8 cellular contexts compared by ENCODE assay signal in genomic region chr6:27188206-27188884, GRCh38. TPM values are rescaled to one million over a fixed set of nuclear protein-coding genes. Genes with fewer than 3 reads are reported as not detected.
DNase-seq lines count a peak whose midpoint lies in the region; ATAC-seq and TF ChIP-seq lines count a peak whose summit lies in the region.

No MANE protein-coding gene starts in this region.

- H3K4me1 ChIP-seq in esophagus (ENCODE audit: control insufficient read depth in 2 of 2, insufficient read depth in 2 of 2, low read length in 1 of 2) (no peaks in the 10 kb centered on the region), muscle layer of colon (ENCODE audit: insufficient read depth, low read length) (peaks cover 5% of the 10 kb centered on the region), upper lobe of left lung (peaks cover 0 to 4% (median 2%) of the 10 kb centered on the region in 4 donors)

- H3K36me3 ChIP-seq in esophagus (ENCODE audit: control insufficient read depth in 2 of 2, insufficient read depth in 2 of 2, low read length in 1 of 2) (no peaks in the 10 kb centered on the region), muscle layer of colon (ENCODE audit: insufficient read depth, low read length) (no peaks in the 10 kb centered on the region), upper lobe of left lung (no peaks in the 10 kb centered on the region)

- 0% methylated on average over 25 of the region's 25 CpGs for WGBS in esophagus, 2 donors
- WGBS in upper lobe of left lung, 2 donors = 0% methylated on average over 24 to 25 of the region's 25 CpGs

- ATAC-seq in GM18520 (IDR thresholded peaks at IDR 0.05; ENCODE audit: unreplicated experiment) (peak; percentile 65), HG02938 (IDR thresholded peaks at IDR 0.05; ENCODE audit: unreplicated experiment) (peak; percentile 75), upper lobe of left lung (ENCODE audit: low FRiP score in 2 of 2) (peak; percentile 95 to 97)

- peak overlapping the region; percentile 79 to 95 for H3K27ac ChIP-seq in esophagus (ENCODE audit: low read depth in 2 of 2, low read length in 1 of 2)
- peak overlapping the region; percentile 55 for H3K27ac ChIP-seq in muscle layer of colon (ENCODE audit: low read depth, low read length)
- H3K27ac ChIP-seq in upper lobe of left lung = peak overlapping the region; percentile 76 to 89 (median 86)

- DNase-seq in AG08396 (ENCODE audit: low spot score) (peak; percentile 63), NCI-H345 (lab: John Stamatoyannopoulos, UW) (peak; percentile 63), upper lobe of left lung (peak in 1 of 2 donors; percentile 58)
- peak; percentile 86 for DNase-seq in activated CD8-positive, alpha-beta memory T cell treated with anti-CD3 and anti-CD28 coated beads for 24 hours

- peak overlapping the region; percentile 58 to 82 for H3K4me3 ChIP-seq in esophagus (ENCODE audit: low read depth in 1 of 2, low read length in 2 of 2)
- H3K4me3 ChIP-seq in muscle layer of colon (ENCODE audit: low read depth in 1 of 2, low read length in 2 of 2) = peak overlapping the region; percentile 47 to 71
- H3K4me3 ChIP-seq in upper lobe of left lung = peak overlapping the region; percentile 52 to 75 (median 66)

- no peak for TF ChIP-seq CTCF in upper lobe of left lung (IDR thresholded peaks at IDR 0.05)

- H3K9me3 ChIP-seq in esophagus (ENCODE audit: control insufficient read depth in 2 of 2, insufficient read depth in 1 of 2, low read depth in 1 of 2, low read length in 1 of 2) (no peaks in the 10 kb centered on the region), muscle layer of colon (ENCODE audit: low read length) (no peaks in the 10 kb centered on the region), upper lobe of left lung (no peaks in the 10 kb centered on the region)

- peak in 3 of 4 donors; percentile 33 to 63 (median 46) for TF ChIP-seq POLR2A in upper lobe of left lung (IDR thresholded peaks at IDR 0.05)

- peak overlapping the region; percentile 39 for H3K9ac ChIP-seq in muscle layer of colon (ENCODE audit: low read length)

- H3K27me3 ChIP-seq in esophagus (ENCODE audit: control insufficient read depth in 1 of 2, insufficient read depth in 2 of 2, low read length in 2 of 2) = no peaks in the 10 kb centered on the region
- no peaks in the 10 kb centered on the region for H3K27me3 ChIP-seq in muscle layer of colon (ENCODE audit: control insufficient read depth in 1 of 2, insufficient read depth in 2 of 2, low read length in 2 of 2)
- H3K27me3 ChIP-seq in upper lobe of left lung = no peaks in the 10 kb centered on the region

- no peak for TF ChIP-seq EP300 in upper lobe of left lung (IDR thresholded peaks at IDR 0.05)

RNA-seq across cellular contexts. Expression of gene PRSS16, which starts 59.2 kb away (rescaled TPM):
- 1 to 10 TPM; 3.6 to 8.9 TPM for polyA plus RNA-seq in esophagus
- 10 to 100 TPM; 11.9 to 21.0 (median 14.6) TPM for total RNA-seq in upper lobe of left lung
